1 cellular context compared by ENCODE assay signal in genomic region chr2:162016080-162016479, GRCh38.
TF ChIP-seq lines count a peak whose summit lies in the region.

No MANE protein-coding gene starts in this region.

TF ChIP-seq in HepG2, 621 proteins besides CTCF, POLR2A, EP300 and RAD21 (continued from another document and continues in another):
- TF ChIP-seq SUZ12 (IDR thresholded peaks at IDR 0.05; ENCODE audit: low read depth, low read length) (no peak), ISL2 (CRISPR knock-in tag; IDR thresholded peaks at IDR 0.05) (peak; percentile 42; the same call in 1 of the 2 replicates), ZBTB43 (CRISPR knock-in tag; conservative IDR thresholded peaks at IDR 0.05) (no peak), ZFP36L1 (CRISPR knock-in tag; IDR thresholded peaks at IDR 0.05) (no peak), SOX5 (CRISPR knock-in tag; IDR thresholded peaks at IDR 0.05; ENCODE audit: borderline replicate concordance) (peak; percentile 90; the same call in 1 of the 2 replicates), FOSL1 (CRISPR knock-in tag; IDR thresholded peaks at IDR 0.05; ENCODE audit: borderline replicate concordance) (no peak), CHCHD3 (CRISPR knock-in tag; IDR thresholded peaks at IDR 0.05) (no peak), MAFK (conservative IDR thresholded peaks at IDR 0.05 in 1 of 2, IDR thresholded peaks at IDR 0.05 in 1 of 2; ENCODE audit: low read length in 2 of 2) (no peak), MLX (CRISPR knock-in tag; IDR thresholded peaks at IDR 0.05) (no peak), RXRA (CRISPR knock-in tag; IDR thresholded peaks at IDR 0.05) (no peak), ARID3A (IDR thresholded peaks at IDR 0.05; ENCODE audit: low read depth, low read length) (peak; percentile 35; the same call in 1 of the 2 replicates), ZNF547 (CRISPR knock-in tag; IDR thresholded peaks at IDR 0.05) (no peak), ZNF670 (CRISPR knock-in tag; IDR thresholded peaks at IDR 0.05; ENCODE audit: borderline replicate concordance) (no peak), ZNF891 (CRISPR knock-in tag; IDR thresholded peaks at IDR 0.05) (no peak), MNT (IDR thresholded peaks at IDR 0.05) (no peak), SOX13 (IDR thresholded peaks at IDR 0.05) (no peak), SOX13 (CRISPR knock-in tag; conservative IDR thresholded peaks at IDR 0.05 in 1 of 2, IDR thresholded peaks at IDR 0.05 in 1 of 2) (peak in 1 of 2 experiments; percentile 85; a peak in 2 of 4 replicates), E2F1 (CRISPR knock-in tag; IDR thresholded peaks at IDR 0.05) (no peak), RARA (CRISPR knock-in tag; IDR thresholded peaks at IDR 0.05) (peak; percentile 55; the same call in 1 of the 2 replicates), TAF15 (IDR thresholded peaks at IDR 0.05; ENCODE audit: low read depth, low read length, poor library complexity, severe bottlenecking) (no peak), MIER3 (CRISPR knock-in tag; IDR thresholded peaks at IDR 0.05; ENCODE audit: borderline replicate concordance) (no peak), ZGPAT (CRISPR knock-in tag; IDR thresholded peaks at IDR 0.05) (0 out of 2 replicates have a peak, but pooled peaks have one; percentile 29), NAIF1 (CRISPR knock-in tag; IDR thresholded peaks at IDR 0.05; ENCODE audit: borderline replicate concordance) (no peak), KDM4B (CRISPR knock-in tag; IDR thresholded peaks at IDR 0.05) (no peak), NR2F1 (CRISPR knock-in tag; IDR thresholded peaks at IDR 0.05) (0 out of 4 replicates have a peak, but pooled peaks of 1 of the 2 experiments have one; percentile 24), CEBPG (CRISPR knock-in tag; IDR thresholded peaks at IDR 0.05) (peak; percentile 91), CSRNP1 (CRISPR knock-in tag; IDR thresholded peaks at IDR 0.05) (no peak), ZBTB21 (CRISPR knock-in tag; IDR thresholded peaks at IDR 0.05) (no peak), ZNF432 (CRISPR knock-in tag; IDR thresholded peaks at IDR 0.05; ENCODE audit: borderline replicate concordance) (no peak), SOX6 (IDR thresholded peaks at IDR 0.05) (no peak), SOX6 (CRISPR knock-in tag; IDR thresholded peaks at IDR 0.05) (peak; percentile 83), TBL1XR1 (IDR thresholded peaks at IDR 0.05; ENCODE audit: borderline replicate concordance, low read length, partially characterized antibody) (no peak), ZSCAN9 (CRISPR knock-in tag; IDR thresholded peaks at IDR 0.05; ENCODE audit: borderline replicate concordance) (0 out of 2 replicates have a peak, but pooled peaks have one; percentile 35), RFXAP (CRISPR knock-in tag; IDR thresholded peaks at IDR 0.05; ENCODE audit: borderline replicate concordance) (no peak), CREBL2 (CRISPR knock-in tag; IDR thresholded peaks at IDR 0.05; ENCODE audit: borderline replicate concordance) (no peak), NR2C2 (CRISPR knock-in tag; IDR thresholded peaks at IDR 0.05; ENCODE audit: borderline replicate concordance) (0 out of 2 replicates have a peak, but pooled peaks have one; percentile 16), MZF1 (CRISPR knock-in tag; IDR thresholded peaks at IDR 0.05; ENCODE audit: borderline replicate concordance) (no peak), CAMTA2 (CRISPR knock-in tag; IDR thresholded peaks at IDR 0.05; ENCODE audit: borderline replicate concordance) (no peak), FOXP4 (CRISPR knock-in tag; IDR thresholded peaks at IDR 0.05) (peak; percentile 54), RERE (CRISPR knock-in tag; IDR thresholded peaks at IDR 0.05; ENCODE audit: low read depth) (no peak), LBX2 (CRISPR knock-in tag; IDR thresholded peaks at IDR 0.05; ENCODE audit: borderline replicate concordance) (no peak), CENPBD1 (CRISPR knock-in tag; IDR thresholded peaks at IDR 0.05; ENCODE audit: borderline replicate concordance, low read depth) (no peak), CEBPB (IDR thresholded peaks at IDR 0.05; ENCODE audit: borderline replicate concordance, low read depth, low read length) (peak; percentile 97), ZNF232 (CRISPR knock-in tag; IDR thresholded peaks at IDR 0.05; ENCODE audit: borderline replicate concordance) (no peak), FOXA3 (CRISPR knock-in tag; IDR thresholded peaks at IDR 0.05) (0 out of 2 replicates have a peak, but pooled peaks have one; percentile 44), GATAD1 (CRISPR knock-in tag; IDR thresholded peaks at IDR 0.05) (no peak)
